Comparison of ENCODE assay signal across 17 cellular contexts in genomic region chr3:196990654-196991053, GRCh38. TPM values are rescaled to one million over a fixed set of nuclear protein-coding genes. Genes with fewer than 3 reads are reported as not detected.
DNase-seq lines count a peak whose midpoint lies in the region; ATAC-seq and TF ChIP-seq lines count a peak whose summit lies in the region.
"Had no signal": no experiment of that assay in that cellular context is flagged by ENCODE, and none has a peak within 500 bp of the region (broad histone marks: within the 10 kb centered on the region; RNA-seq: fewer than 3 reads in every experiment).

No MANE protein-coding gene starts in this region.

- H3K18ac ChIP-seq in H9 (ENCODE audit: insufficient read length, low read depth, low read length), result no peak overlapping the region

- H3K4me2 ChIP-seq in H9 (ENCODE audit: insufficient read depth, insufficient read length, low read length), result no peak overlapping the region

- no peaks in the 10 kb centered on the region for H3K79me1 ChIP-seq in H9 (ENCODE audit: insufficient read depth, low read depth, low read length, poor library complexity, severe bottlenecking)

- no peak overlapping the region for H3K27ac Mint-ChIP-seq in H9

- DNase-seq in Right ventricle myocardium superior (peak; percentile 11), right cardiac atrium (no peak), H9 (peak; percentile 20), iPS-NIHi11 (ENCODE audit: low spot score) (peak; percentile 4), spleen (peak; percentile 20), D341Med (ENCODE audit: low spot score) (no peak)
- no peak for DNase-seq in central memory CD4-positive, alpha-beta T cell
- DNase-seq: COR-L47; IMR-90; Kasumi-1; MM.1S; NCI-H1105 treated with DMSO at 0.1 percent for 48 hours; NCI-H446 treated with DMSO at 0.1 percent for 48 hours; NK-92 treated with Interleukin-12 subunit alpha and Interleukin-12 subunit beta, amount 100 ng/mL, for 24 hours had no signal

- no peak overlapping the region for H3K56ac ChIP-seq in H9 (ENCODE audit: insufficient read length, low read depth, low read length)

- ATAC-seq in Right ventricle myocardium superior (ENCODE audit: poor library complexity) (no peak), right cardiac atrium (no peak)

- H2BK15ac ChIP-seq in H9 (ENCODE audit: low read depth, low read length), result no peak overlapping the region

- peaks cover 0 to 10% of the 10 kb centered on the region in 2 experiments; a peak in 3 of 4 replicates for H3K4me1 Mint-ChIP-seq in H9

- no peak overlapping the region for H3T11ph ChIP-seq in H9 (ENCODE audit: low read length)

- no peaks in the 10 kb centered on the region; a peak in 1 of 5 replicates for H3K9me3 Mint-ChIP-seq in H9

- H3K27me3 ChIP-seq in right cardiac atrium (ENCODE audit: control insufficient read depth, insufficient read depth), result no peaks in the 10 kb centered on the region
- H3K27me3 ChIP-seq in H9 (ENCODE audit: insufficient read depth, low read length), result no peaks in the 10 kb centered on the region
- H3K27me3 ChIP-seq in spleen (replicated peaks in 1 of 7), result peaks cover 0 to 22% (median 0%) of the 10 kb centered on the region in 7 donors

- intact Hi-C loops in Right ventricle myocardium superior (cut with DNase I), result no loop called here
- intact Hi-C loops in right cardiac atrium (cut with DNase I), result no loop called here
- intact Hi-C loops in spleen (cut with DNase I; ENCODE audit: low total_unique reads), result no loop called here

- no peak overlapping the region for H3K4me3 ChIP-seq in right cardiac atrium (ENCODE audit: low read length)
- H3K4me3 ChIP-seq in spleen, result no peak overlapping the region
- H3K4me3 ChIP-seq: HAP-1 had no signal

- H3K4me3 Mint-ChIP-seq in H9, result no peak overlapping the region

- no peak overlapping the region for H4K91ac ChIP-seq in H9 (ENCODE audit: insufficient read length, low read depth, low read length)

- no peak overlapping the region for H3K14ac ChIP-seq in H9 (ENCODE audit: insufficient read depth, low read length)

- H3K9me3 ChIP-seq in right cardiac atrium (ENCODE audit: control insufficient read depth, low read length) (no peaks in the 10 kb centered on the region), H9 (ENCODE audit: control insufficient read depth, low read depth, low read length) (no peaks in the 10 kb centered on the region), spleen (no peaks in the 10 kb centered on the region)
- H3K9me3 ChIP-seq: HAP-1 had no signal

- H2BK5ac ChIP-seq in H9 (ENCODE audit: insufficient read length, low read length), result no peak overlapping the region

- no peaks in the 10 kb centered on the region for H3K4me1 ChIP-seq in right cardiac atrium (ENCODE audit: control insufficient read depth, insufficient read depth, low read length)
- no peaks in the 10 kb centered on the region for H3K4me1 ChIP-seq in H9 (ENCODE audit: insufficient read depth, low read length)
- no peaks in the 10 kb centered on the region for H3K4me1 ChIP-seq in spleen
- H3K4me1 ChIP-seq: HAP-1 had no signal

- no peak overlapping the region for H2AK5ac ChIP-seq in H9 (ENCODE audit: insufficient read length, low read length)

- no peak overlapping the region for H2BK20ac ChIP-seq in H9 (ENCODE audit: low read depth, low read length, poor library complexity, severe bottlenecking)

- H4K5ac ChIP-seq in H9 (ENCODE audit: insufficient read length, low read depth, low read length), result no peak overlapping the region

- no peak overlapping the region for H2BK12ac ChIP-seq in H9 (ENCODE audit: insufficient read length, low read depth, low read length)

- TF ChIP-seq CTCF in H9 (conservative IDR thresholded peaks at IDR 0.05), result no peak
- TF ChIP-seq CTCF in spleen (IDR thresholded peaks at IDR 0.05 in 8 of 11, conservative IDR thresholded peaks at IDR 0.05 in 3 of 11), result no peak

- peaks cover 2% of the 10 kb centered on the region for H3K27me3 Mint-ChIP-seq in H9 (ENCODE audit: low read depth)

- no peak for TF ChIP-seq POLR2A in spleen (IDR thresholded peaks at IDR 0.05)

- no peaks in the 10 kb centered on the region for H4K20me1 ChIP-seq in H9 (ENCODE audit: control insufficient read depth, insufficient read depth, insufficient read length)

- H4K8ac ChIP-seq in H9 (replicated peaks; ENCODE audit: insufficient read length, low read depth, low read length), result no peak overlapping the region

- H3K4ac ChIP-seq in H9 (ENCODE audit: low read depth, low read length), result no peak overlapping the region

- no peak overlapping the region for H2AFZ ChIP-seq in H9 (ENCODE audit: low read length)

- no peaks in the 10 kb centered on the region for H3K23me2 ChIP-seq in H9 (ENCODE audit: insufficient read length, low read depth, low read length, poor library complexity, severe bottlenecking)

- no peak overlapping the region for H3K9ac ChIP-seq in H9 (ENCODE audit: extremely low read depth, insufficient read length, low read length)

- 92% methylated on average over 10 of the region's 10 CpGs for WGBS in right cardiac atrium
- no CpG with 5 or more reads among the region's 10 CpGs for WGBS in H9 (ENCODE audit: extremely low coverage, insufficient read length, low lambda C conversion rate)
- WGBS in spleen, 5 donors, result 85 to 98% (median 93%) methylated on average over 10 of the region's 10 CpGs

- H3K36me3 ChIP-seq in spleen, result no peaks in the 10 kb centered on the region
- H3K36me3 ChIP-seq: HAP-1 had no signal

- no peaks in the 10 kb centered on the region for H3K36me3 Mint-ChIP-seq in H9 (ENCODE audit: insufficient read depth in 1 of 3, low read depth in 3 of 3)

- H3K27ac ChIP-seq in right cardiac atrium (ENCODE audit: low read length) (no peak overlapping the region), H9 (ENCODE audit: insufficient read length, low read depth, low read length) (no peak overlapping the region), spleen (no peak overlapping the region)
- H3K27ac ChIP-seq: C4-2B had no signal

- H3K79me2 ChIP-seq in H9 (ENCODE audit: insufficient read depth, low read length), result no peaks in the 10 kb centered on the region

- H3K23ac ChIP-seq in H9 (ENCODE audit: insufficient read length, low read depth, low read length), result no peak overlapping the region

- H2BK120ac ChIP-seq in H9 (ENCODE audit: low read depth, low read length, poor library complexity, severe bottlenecking), result no peak overlapping the region

RNA-seq across cellular contexts. Expression of gene PIGZ, which starts 22.0 kb away (rescaled TPM):
- total RNA-seq in Right ventricle myocardium superior (2.2 TPM), right cardiac atrium (1 to 10 TPM; 3.4 to 5.2 (median 4.3) TPM), H9 (2021) (0.15 and 0.29 TPM in 2 replicates), spleen (1 to 10 TPM; 2.0 to 5.1 (median 2.6) TPM)
- polyA plus RNA-seq in right cardiac atrium (3.6 TPM), spleen (1 to 10 TPM; 2.0 to 2.6 (median 2.2) TPM)
- total RNA-seq: OCI-LY7 had no signal

RNA-seq across cellular contexts. Expression of gene MELTF, which starts 39.0 kb away (rescaled TPM):
- total RNA-seq in Right ventricle myocardium superior, result 3.1 TPM
- total RNA-seq in right cardiac atrium, result 1 to 10 TPM; 1.2 to 6.5 (median 2.9) TPM
- polyA plus RNA-seq in right cardiac atrium, result 2.4 TPM
- total RNA-seq in H9 (2021), result 8.8 and 9.2 TPM in 2 replicates
- 1 to 10 TPM in 5 of 7 donors, under 1 TPM in 2; 0.65 to 3.9 (median 1.8) TPM for total RNA-seq in spleen
- polyA plus RNA-seq in spleen, result under 1 TPM; 0.41 to 0.77 (median 0.67) TPM

RNA-seq across cellular contexts. Expression of gene NCBP2, which starts 48.3 kb away (rescaled TPM):
- 29.4 TPM for total RNA-seq in Right ventricle myocardium superior
- total RNA-seq in right cardiac atrium, result 10 to 100 TPM; 35.5 to 43.4 (median 37.0) TPM
- polyA plus RNA-seq in right cardiac atrium, result 30.9 TPM
- total RNA-seq in H9 (2021), result 118 and 120 TPM in 2 replicates
- 10 to 100 TPM; 44.6 to 50.2 (median 48.7) TPM for total RNA-seq in spleen
- 10 to 100 TPM; 53.7 to 61.1 (median 56.9) TPM for polyA plus RNA-seq in spleen

Comparison
In these comparisons a context has a peak if more than half of its experiments do, and no peak if none do; other contexts are left out.
1. DNase-seq: peak in Right ventricle myocardium superior (single experiment), H9 (single experiment), iPS-NIHi11 (single experiment) and spleen (single experiment); none in right cardiac atrium (0 of 3), D341Med (single experiment) and central memory CD4-positive, alpha-beta T cell (single experiment).